Comparison of ENCODE assay signal across 8 cellular contexts in genomic region chr6:30810813-30811329, GRCh38.
DNase-seq lines count a peak whose midpoint lies in the region; ATAC-seq lines count a peak whose summit lies in the region.

No MANE protein-coding gene starts in this region.

- DNase-seq in activated T-cell treated with anti-CD3 and anti-CD28 coated beads for 24 hours (ENCODE audit: low read depth) = peak; percentile 86
- no peak for DNase-seq in activated T-cell treated with anti-CD3 and anti-CD28 coated beads, Interleukin-2, amount 50 U/mL, for 1 hour
- peak; percentile 93 for DNase-seq in HPDE6-E6E7 (ENCODE audit: extremely low spot score)
- peak; percentile 80 to 95 for DNase-seq in activated naive CD4-positive, alpha-beta T cell treated with anti-CD3 and anti-CD28 coated beads, Interleukin-2, amount 50 U/mL, for 72 hours (ENCODE audit: low spot score in 2 of 2)
- peak; percentile 74 to 85 (median 84) for DNase-seq in stimulated activated CD4-positive, alpha-beta T cell treated with anti-CD3 and anti-CD28 coated beads, TNF-alpha, amount 100 ng/mL, for 24 hours (ENCODE audit: low read depth in 3 of 3)
- DNase-seq in MV-4-11 (lab: John Stamatoyannopoulos, UW) = no peak
- no peak for DNase-seq in 8988T
- no peak for DNase-seq in HCEC 1CT

- peaks cover 11 to 18% of the 10 kb centered on the region in 2 donors for H3K9me3 Mint-ChIP-seq in activated naive CD4-positive, alpha-beta T cell treated with anti-CD3 and anti-CD28 coated beads, Interleukin-2, amount 50 U/mL, for 72 hours

- peak; percentile 92 for ATAC-seq in activated naive CD4-positive, alpha-beta T cell treated with anti-CD3 and anti-CD28 coated beads, Interleukin-2, amount 50 U/mL, for 72 hours

- H3K27ac Mint-ChIP-seq in activated naive CD4-positive, alpha-beta T cell treated with anti-CD3 and anti-CD28 coated beads, Interleukin-2, amount 50 U/mL, for 72 hours = peak overlapping the region; percentile 88 to 93

- peaks cover 21 to 26% of the 10 kb centered on the region in 2 donors for H3K36me3 Mint-ChIP-seq in activated naive CD4-positive, alpha-beta T cell treated with anti-CD3 and anti-CD28 coated beads, Interleukin-2, amount 50 U/mL, for 72 hours

Comparison
In these comparisons a context has a peak if more than half of its experiments do, and no peak if none do; other contexts are left out.
1. DNase-seq: peak in activated T-cell treated with anti-CD3 and anti-CD28 coated beads for 24 hours (single experiment), HPDE6-E6E7 (single experiment), activated naive CD4-positive, alpha-beta T cell treated with anti-CD3 and anti-CD28 coated beads, Interleukin-2, amount 50 U/mL, for 72 hours (2 of 2) and stimulated activated CD4-positive, alpha-beta T cell treated with anti-CD3 and anti-CD28 coated beads, TNF-alpha, amount 100 ng/mL, for 24 hours (3 of 3); none in activated T-cell treated with anti-CD3 and anti-CD28 coated beads, Interleukin-2, amount 50 U/mL, for 1 hour (single experiment), MV-4-11 (single experiment), 8988T (single experiment) and HCEC 1CT (single experiment).